Comparison of ENCODE assay signal across 9 cellular contexts in the genomic region with DNA sequence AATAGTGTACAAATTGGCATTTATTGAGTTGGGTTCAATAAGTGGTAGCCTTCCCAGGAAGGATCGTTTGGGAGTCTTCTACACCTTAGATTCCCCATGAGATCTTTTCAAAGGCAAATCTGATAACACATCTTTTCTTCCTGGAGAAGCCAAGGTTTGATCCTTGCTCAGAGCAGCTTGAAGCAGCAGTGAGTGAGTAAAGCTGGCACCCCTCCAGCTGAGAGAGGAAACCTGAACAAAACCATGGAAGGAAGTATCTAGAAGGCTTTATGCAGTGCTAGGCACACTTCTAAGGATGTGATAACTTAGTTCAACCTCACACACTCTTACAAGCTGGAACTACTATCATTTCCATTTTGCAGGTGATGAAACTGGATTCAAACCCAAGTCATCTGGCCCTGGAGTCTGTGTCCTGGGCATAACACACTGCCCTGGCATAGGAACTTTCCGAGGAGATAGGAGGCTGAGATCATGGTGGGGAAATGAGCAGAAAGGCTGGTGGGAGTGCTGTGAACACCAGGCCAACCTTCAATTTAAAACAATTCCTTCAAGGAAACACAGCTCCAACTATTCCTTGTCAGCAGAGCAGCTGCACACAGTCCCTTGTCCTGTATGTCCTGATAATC.
DNase-seq lines count a peak whose midpoint lies in the region; ATAC-seq and TF ChIP-seq lines count a peak whose summit lies in the region.
"Had no signal": no experiment of that assay in that cellular context is flagged by ENCODE, and none has a peak within 500 bp of the region (broad histone marks: within the 10 kb centered on the region; RNA-seq: fewer than 3 reads in every experiment).

No MANE protein-coding gene starts in this region.

- ATAC-seq in HG02623 (IDR thresholded peaks at IDR 0.05; ENCODE audit: unreplicated experiment), result no peak
- ATAC-seq: activated CD4-positive, CD25-positive, alpha-beta regulatory T cell treated with anti-CD3 and anti-CD28 coated beads, Interleukin-2, amount 50 U/mL, for 24 hours had no signal

- H3K4ac ChIP-seq in neuronal stem cell (ENCODE audit: low read length), result no peak overlapping the region

- no peak overlapping the region for H2AK5ac ChIP-seq in neuronal stem cell (ENCODE audit: low read depth, low read length)

- no peak overlapping the region for H2BK120ac ChIP-seq in neuronal stem cell (ENCODE audit: low read depth, low read length)

- DNase-seq in A172 (ENCODE audit: low spot score), result peak; percentile 41
- DNase-seq in Jurkat, Clone E6-1 (ENCODE audit: low read depth, low spot score), result peak; percentile 39
- DNase-seq in coronary artery (ENCODE audit: low spot score), result no peak
- no peak for DNase-seq in SIG-M5 (lab: John Stamatoyannopoulos, UW)
- no peak for DNase-seq in neuronal stem cell (ENCODE audit: low spot score)
- no peak for DNase-seq in DMS79 (lab: John Stamatoyannopoulos, UW)

- TF ChIP-seq CTCF in coronary artery (IDR thresholded peaks at IDR 0.05), result no peak

- H3K9me3 ChIP-seq in mesodermal cell (ENCODE audit: control insufficient read depth, low read length) (no peaks in the 10 kb centered on the region), neuronal stem cell (replicated peaks in 1 of 2; ENCODE audit: control insufficient read depth in 2 of 2, insufficient read depth in 1 of 2, low read depth in 1 of 2, low read length in 2 of 2) (no peaks in the 10 kb centered on the region)

- no peak overlapping the region for H2BK5ac ChIP-seq in neuronal stem cell (ENCODE audit: low read length)

- H3K9ac ChIP-seq in neuronal stem cell (ENCODE audit: low read depth, low read length, poor library complexity), result no peak overlapping the region

- no peak overlapping the region for H4K8ac ChIP-seq in neuronal stem cell (ENCODE audit: low read depth, low read length)

- no peak overlapping the region for H2BK12ac ChIP-seq in neuronal stem cell (ENCODE audit: low read length)

- no peak overlapping the region for H3K23ac ChIP-seq in neuronal stem cell (ENCODE audit: low read depth, low read length, poor library complexity)

- H3K36me3 ChIP-seq in mesodermal cell (ENCODE audit: control insufficient read depth, insufficient read depth, low read length), result no peaks in the 10 kb centered on the region
- no peaks in the 10 kb centered on the region for H3K36me3 ChIP-seq in neuronal stem cell (replicated peaks in 1 of 2; ENCODE audit: control insufficient read depth in 2 of 2, insufficient read depth in 2 of 2, low read length in 2 of 2)

- H3K4me2 ChIP-seq in neuronal stem cell (ENCODE audit: insufficient read depth, low read length, poor library complexity, severe bottlenecking), result no peak overlapping the region

- no peak overlapping the region for H2AFZ ChIP-seq in neuronal stem cell (ENCODE audit: low read length)

- WGBS in mesodermal cell (ENCODE audit: insufficient coverage in 2 of 2), 2 experiments, result no CpG with 5 or more reads among the region's 2 CpGs
- no CpG with 5 or more reads among the region's 2 CpGs for WGBS in neuronal stem cell (ENCODE audit: extremely low coverage in 2 of 2, insufficient read length in 2 of 2, insufficient replicate concordance in 1 of 2), 2 donors

- H2BK15ac ChIP-seq in neuronal stem cell (ENCODE audit: low read length), result no peak overlapping the region

- H4K91ac ChIP-seq in neuronal stem cell (ENCODE audit: low read depth, low read length, poor library complexity), result no peak overlapping the region

- no peak overlapping the region for H3K18ac ChIP-seq in neuronal stem cell (ENCODE audit: low read length)

- H3K4me3 ChIP-seq in Jurkat, Clone E6-1 (ENCODE audit: low read length), result no peak overlapping the region
- H3K4me3 ChIP-seq in coronary artery (peak overlapping the region; percentile 72), mesodermal cell (ENCODE audit: extremely low read depth, insufficient read depth, low read length, poor library complexity, severe bottlenecking) (no peak overlapping the region), neuronal stem cell (ENCODE audit: low read length in 2 of 2) (no peak overlapping the region)

- no peaks in the 10 kb centered on the region for H3K79me1 ChIP-seq in neuronal stem cell (ENCODE audit: low read depth, low read length)

- H3K4me1 ChIP-seq in mesodermal cell (ENCODE audit: control insufficient read depth, insufficient read depth, low read length, poor library complexity, severe bottlenecking) (peaks cover 16% of the 10 kb centered on the region), neuronal stem cell (ENCODE audit: control insufficient read depth in 2 of 2, insufficient read depth in 1 of 2, low read depth in 1 of 2, low read length in 2 of 2) (peaks cover 6 to 11% of the 10 kb centered on the region in 2 donors)

- H3K14ac ChIP-seq in neuronal stem cell (ENCODE audit: low read length), result no peak overlapping the region

- peaks cover 18 to 70% (median 54%) of the 10 kb centered on the region in 3 experiments for H3K27me3 ChIP-seq in neuronal stem cell (ENCODE audit: control insufficient read depth in 3 of 3, insufficient read depth in 3 of 3, low read depth in 1 of 3, low read length in 3 of 3)

- peak overlapping the region; percentile 89 to 92 for H3K27ac ChIP-seq in coronary artery
- H3K27ac ChIP-seq in mesodermal cell (ENCODE audit: low read depth, low read length, severe bottlenecking), result peak overlapping the region; percentile 54
- H3K27ac ChIP-seq in neuronal stem cell (replicated peaks; ENCODE audit: low read length), result no peak overlapping the region

Comparison
In these comparisons a context has a peak if more than half of its experiments do, and no peak if none do; other contexts are left out.
1. DNase-seq: peak in A172 (single experiment) and Jurkat, Clone E6-1 (single experiment); none in coronary artery (single experiment), SIG-M5 (single experiment), neuronal stem cell (single experiment) and DMS79 (single experiment).